Comparison of ENCODE assay signal across 9 cellular contexts in the genomic region with DNA sequence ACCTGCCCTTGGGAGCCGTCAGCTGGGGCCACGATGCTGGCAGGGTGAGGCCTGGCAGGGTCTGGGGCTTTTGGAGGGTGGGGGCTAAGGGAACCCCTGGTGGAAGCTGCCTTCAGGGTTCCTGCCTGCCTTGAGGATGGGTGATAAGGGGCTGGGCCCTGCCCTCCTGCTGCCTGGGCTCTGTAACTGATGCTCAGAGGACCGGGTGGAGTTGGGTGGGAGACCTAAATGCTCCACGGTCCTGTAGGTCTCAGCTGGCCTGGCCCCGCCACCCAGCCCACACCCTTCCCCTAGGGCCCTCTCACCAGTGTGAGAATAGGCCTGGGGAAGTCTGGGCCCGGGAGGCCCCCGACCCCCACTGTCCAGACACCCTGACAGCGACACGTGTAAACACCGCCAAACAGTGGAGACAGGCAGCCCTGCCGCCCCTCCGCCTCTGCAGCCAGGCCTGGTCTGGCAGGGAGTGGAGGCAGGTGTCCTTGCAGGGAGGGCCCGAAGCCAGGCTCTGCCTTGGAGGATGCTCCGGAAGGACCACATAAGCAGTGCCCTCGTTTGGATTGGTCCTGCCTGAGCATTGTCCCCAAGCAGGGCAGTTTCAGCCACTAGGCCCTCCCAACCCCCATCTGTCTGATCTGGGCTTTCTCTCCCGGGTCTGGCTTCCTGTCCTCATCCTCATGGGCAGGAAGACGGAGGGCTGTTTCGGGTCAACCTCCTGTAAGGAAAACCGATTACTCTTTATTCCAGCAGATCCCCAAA. TPM values are rescaled to one million over a fixed set of nuclear protein-coding genes. Genes with fewer than 3 reads are reported as not detected.
DNase-seq lines count a peak whose midpoint lies in the region; ATAC-seq and TF ChIP-seq lines count a peak whose summit lies in the region.
"Had no signal": no experiment of that assay in that cellular context is flagged by ENCODE, and none has a peak within 500 bp of the region (broad histone marks: within the 10 kb centered on the region; RNA-seq: fewer than 3 reads in every experiment).

No MANE protein-coding gene starts in this region.

- peaks cover 83% of the 10 kb centered on the region for H3K27me3 ChIP-seq in iPS-15b (ENCODE audit: control insufficient read depth, insufficient read depth, low read length)
- peaks cover 0 to 3% (median 2%) of the 10 kb centered on the region in 3 donors for H3K27me3 ChIP-seq in skeletal muscle tissue (ENCODE audit: control insufficient read depth in 3 of 3, insufficient read depth in 3 of 3, low read length in 3 of 3)

- H3K9me3 ChIP-seq in iPS-15b (ENCODE audit: control insufficient read depth, insufficient read depth, low read length) = no peaks in the 10 kb centered on the region
- H3K9me3 ChIP-seq in skeletal muscle tissue (ENCODE audit: control insufficient read depth in 3 of 3, low read length in 3 of 3) = no peaks in the 10 kb centered on the region

- H3K27ac ChIP-seq in skeletal muscle tissue (ENCODE audit: low read depth, low read length) = peak overlapping the region; percentile 93

- H3K9ac ChIP-seq in iPS-15b (ENCODE audit: low read depth, low read length) = no peak overlapping the region
- H3K9ac ChIP-seq in skeletal muscle tissue (ENCODE audit: low read depth in 1 of 3, low read length in 3 of 3) = peak overlapping the region; percentile 43 to 96 (median 94)

- ATAC-seq in WTC11 = peak; percentile 13
- ATAC-seq in HG03139 (IDR thresholded peaks at IDR 0.05; ENCODE audit: unreplicated experiment) = no peak
- no peak for ATAC-seq in HG03280 (IDR thresholded peaks at IDR 0.05; ENCODE audit: unreplicated experiment)

- peaks cover 55% of the 10 kb centered on the region for H3K27me3 Mint-ChIP-seq in IgD-negative memory B cell
- H3K27me3 Mint-ChIP-seq in WTC11 (ENCODE audit: low read depth) = peaks cover 88% of the 10 kb centered on the region

- CTCF ChIA-PET in WTC11 (lab: Charles Lee) = no interaction called here

- H3K4me3 ChIP-seq in iPS-15b (ENCODE audit: low read depth, low read length) (peak overlapping the region; percentile 32), skeletal muscle tissue (ENCODE audit: low read length in 3 of 3) (peak overlapping the region; percentile 70 to 83 (median 81))

- POLR2A ChIA-PET in WTC11 (lab: Charles Lee) = no interaction called here

- H3K4me1 ChIP-seq in iPS-15b (ENCODE audit: control insufficient read depth, insufficient read depth, low read length) (no peaks in the 10 kb centered on the region), skeletal muscle tissue (ENCODE audit: control insufficient read depth in 3 of 3, insufficient read depth in 3 of 3, low read length in 3 of 3) (peaks cover 46 to 60% (median 53%) of the 10 kb centered on the region in 3 donors)

- H3K36me3 ChIP-seq in iPS-15b (ENCODE audit: control insufficient read depth, insufficient read depth, low read length) (no peaks in the 10 kb centered on the region), skeletal muscle tissue (ENCODE audit: control insufficient read depth in 3 of 3, insufficient read depth in 3 of 3, low read length in 3 of 3) (peaks cover 0 to 3% (median 3%) of the 10 kb centered on the region in 3 donors)

- no peaks in the 10 kb centered on the region for H3K36me3 Mint-ChIP-seq in IgD-negative memory B cell
- H3K36me3 Mint-ChIP-seq in WTC11 = no peaks in the 10 kb centered on the region

- no peaks in the 10 kb centered on the region for H3K9me3 Mint-ChIP-seq in IgD-negative memory B cell
- no peaks in the 10 kb centered on the region for H3K9me3 Mint-ChIP-seq in WTC11

- peak; percentile 44 for DNase-seq in WTC11 (ENCODE audit: low spot score)
- DNase-seq in NCI-H2107 treated with DMSO at 0.1 percent for 48 hours (lab: John Stamatoyannopoulos, UW; ENCODE audit: unreplicated experiment) = no peak
- DNase-seq: activated CD4-positive, alpha-beta T cell treated with anti-CD3 and anti-CD28 coated beads for 4 hours; NCI-H187 had no signal

- no peaks in the 10 kb centered on the region for H3K4me1 Mint-ChIP-seq in IgD-negative memory B cell
- H3K4me1 Mint-ChIP-seq in WTC11 = peaks cover 31% of the 10 kb centered on the region

- no peak for TF ChIP-seq CTCF in WTC11 (IDR thresholded peaks at IDR 0.05)

- H3K4me3 Mint-ChIP-seq in IgD-negative memory B cell (peak overlapping the region in 2 of 4 donors; percentile 28 to 56), WTC11 (no peak overlapping the region)

- H3K27ac Mint-ChIP-seq in IgD-negative memory B cell = peak overlapping the region in 2 of 3 donors; percentile 25 to 74
- H3K27ac Mint-ChIP-seq in WTC11 = no peak overlapping the region

TF ChIP-seq in WTC11, 78 proteins besides CTCF, POLR2A, EP300 and RAD21:
- TF ChIP-seq ZNF138 (CRISPR knock-in tag; conservative IDR thresholded peaks at IDR 0.05) = no peak
- TF ChIP-seq FOXP1 (CRISPR knock-in tag; IDR thresholded peaks at IDR 0.05; ENCODE audit: borderline replicate concordance) = 0 out of 2 replicates have a peak, but pooled peaks have one; percentile 23
- TF ChIP-seq, protein P1, sequence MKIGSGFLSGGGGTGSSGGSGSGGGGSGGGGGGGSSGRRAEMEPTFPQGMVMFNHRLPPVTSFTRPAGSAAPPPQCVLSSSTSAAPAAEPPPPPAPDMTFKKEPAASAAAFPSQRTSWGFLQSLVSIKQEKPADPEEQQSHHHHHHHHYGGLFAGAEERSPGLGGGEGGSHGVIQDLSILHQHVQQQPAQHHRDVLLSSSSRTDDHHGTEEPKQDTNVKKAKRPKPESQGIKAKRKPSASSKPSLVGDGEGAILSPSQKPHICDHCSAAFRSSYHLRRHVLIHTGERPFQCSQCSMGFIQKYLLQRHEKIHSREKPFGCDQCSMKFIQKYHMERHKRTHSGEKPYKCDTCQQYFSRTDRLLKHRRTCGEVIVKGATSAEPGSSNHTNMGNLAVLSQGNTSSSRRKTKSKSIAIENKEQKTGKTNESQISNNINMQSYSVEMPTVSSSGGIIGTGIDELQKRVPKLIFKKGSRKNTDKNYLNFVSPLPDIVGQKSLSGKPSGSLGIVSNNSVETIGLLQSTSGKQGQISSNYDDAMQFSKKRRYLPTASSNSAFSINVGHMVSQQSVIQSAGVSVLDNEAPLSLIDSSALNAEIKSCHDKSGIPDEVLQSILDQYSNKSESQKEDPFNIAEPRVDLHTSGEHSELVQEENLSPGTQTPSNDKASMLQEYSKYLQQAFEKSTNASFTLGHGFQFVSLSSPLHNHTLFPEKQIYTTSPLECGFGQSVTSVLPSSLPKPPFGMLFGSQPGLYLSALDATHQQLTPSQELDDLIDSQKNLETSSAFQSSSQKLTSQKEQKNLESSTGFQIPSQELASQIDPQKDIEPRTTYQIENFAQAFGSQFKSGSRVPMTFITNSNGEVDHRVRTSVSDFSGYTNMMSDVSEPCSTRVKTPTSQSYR (CRISPR knock-in tag; IDR thresholded peaks at IDR 0.05) = no peak
- 0 out of 2 replicates have a peak, but pooled peaks have one; percentile 11 for TF ChIP-seq GABPB1 (CRISPR knock-in tag; IDR thresholded peaks at IDR 0.05)
- no peak for TF ChIP-seq ZNF416 (CRISPR knock-in tag; IDR thresholded peaks at IDR 0.05)

RNA-seq across cellular contexts. Expression of a gene that starts 6.5 kb away (rescaled TPM):
- not detected for polyA plus RNA-seq in IgD-negative memory B cell
- total RNA-seq in WTC11 (2021) = 17.1 to 29.8 TPM (median 21.5 TPM) in 3 replicates
- 8.4 TPM for total RNA-seq in skeletal muscle tissue
